Comparison of ENCODE assay signal across 22 cellular contexts in genomic region chr3:33141006-33141405, GRCh38.
"Had no signal": no experiment of that assay in that cellular context is flagged by ENCODE, and none has a peak within 500 bp of the region (broad histone marks: within the 10 kb centered on the region; RNA-seq: fewer than 3 reads in every experiment).

No MANE protein-coding gene starts in this region.

- H3K27ac ChIP-seq: cardiac muscle cell, colonic mucosa, gastrocnemius medialis, left ventricle myocardium inferior, skin epidermis, tibial nerve had no signal

- H3K4me1 ChIP-seq: colonic mucosa, gastrocnemius medialis had no signal

- H3K9me3 ChIP-seq: colonic mucosa, gastrocnemius medialis, left ventricle myocardium inferior, mucosa of descending colon, tibial nerve had no signal

- ATAC-seq: gastrocnemius medialis; mucosa of descending colon; natural killer cell treated with Interleukin-12 subunit alpha and Interleukin-12 subunit beta and Interleukin-15 and Interleukin-18, amount 100 ng/mL, for 72 hours; sciatic nerve had no signal

- H3K4me3 ChIP-seq: cardiac muscle cell, colonic mucosa, gastrocnemius medialis, left ventricle myocardium inferior, lung, mucosa of descending colon, skin epidermis, tibial nerve had no signal

- H3K36me3 ChIP-seq: colonic mucosa had no signal

- DNase-seq: activated B cell treated with CpG ODN at 0.5 μM for 24 hours; activated effector memory CD4-positive, alpha-beta T cell treated with anti-CD3 and anti-CD28 coated beads, Interleukin-2, amount 50 U/mL, for 16 hours; activated naive CD4-positive, alpha-beta T cell treated with anti-CD3 and anti-CD28 coated beads for 36 hours; activated naive CD8-positive, alpha-beta T cell treated with anti-CD3 and anti-CD28 coated beads for 36 hours; cerebellar nuclear complex; colonic mucosa; effector CD8-positive, alpha-beta T cell; gastrocnemius medialis; glutamatergic neuron; islet precursor cell; left ventricle myocardium inferior; mesendoderm; mucosa of descending colon; stimulated activated CD4-positive, alpha-beta T cell treated with anti-CD3 and anti-CD28 coated beads, Interleukin-1b, Interleukin-23, amount 100 ng/mL, for 48 hours; stimulated activated naive CD4-positive, alpha-beta T cell treated with Interleukin-2 at 50 U/mL for 16 hours; T-helper 1 cell had no signal

- H3K27me3 ChIP-seq: cardiac muscle cell, colonic mucosa, gastrocnemius medialis, tibial nerve had no signal
